ENCODE assay signal across 9 cellular contexts in genomic region chr5:174362514-174362913, GRCh38.
"Had no signal": no experiment of that assay in that cellular context is flagged by ENCODE, and none has a peak within 500 bp of the region (broad histone marks: within the 10 kb centered on the region; RNA-seq: fewer than 3 reads in every experiment).

No MANE protein-coding gene starts in this region.

- H3K9ac ChIP-seq: GM23248 had no signal

- ATAC-seq: HepG2 had no signal

- H2AFZ ChIP-seq: GM23248 had no signal

- H3K27ac ChIP-seq: GM23248, HL-60 had no signal

- FAIRE-seq: H54, HepG2 had no signal

- DNase-seq: GM23248, GOT3, H9, HCEC 1CT, HFFc6, KG1 had no signal

- H3K4me3 ChIP-seq: GM23248 had no signal
